ENCODE assay signal across 1 cellular context in genomic region chr7:28939844-28940243, GRCh38.
A peak's percentile ranks its signal among the peaks of the same experiment; 100 is the strongest.
TF ChIP-seq lines count a peak whose summit lies in the region.

No MANE protein-coding gene starts in this region.

TF ChIP-seq in HEK293, 187 proteins besides CTCF, POLR2A, EP300 and RAD21 (continued from another document and continues in another):
- peak; percentile 88 for TF ChIP-seq PRDM6 (tag by site-specific recombination; IDR thresholded peaks at IDR 0.05)
- TF ChIP-seq ZBTB6 (tag by site-specific recombination; IDR thresholded peaks at IDR 0.05), result no peak
- TF ChIP-seq ZSCAN18 (tag by site-specific recombination; IDR thresholded peaks at IDR 0.05), result no peak
- no peak for TF ChIP-seq ZNF488 (tag by site-specific recombination; IDR thresholded peaks at IDR 0.05)
- TF ChIP-seq GLI2 (tag by site-specific recombination; IDR thresholded peaks at IDR 0.05; ENCODE audit: borderline replicate concordance, low read depth), result peak; percentile 45; the same call in 1 of the 2 replicates
- no peak for TF ChIP-seq ZNF2 (tag by site-specific recombination; IDR thresholded peaks at IDR 0.05)
- TF ChIP-seq ZNF398 (tag by site-specific recombination; IDR thresholded peaks at IDR 0.05), result no peak
- no peak for TF ChIP-seq ZNF513 (tag by site-specific recombination; IDR thresholded peaks at IDR 0.05)
- TF ChIP-seq ZBTB44 (tag by site-specific recombination; IDR thresholded peaks at IDR 0.05), result peak; percentile 56; the same call in 1 of the 2 replicates
- no peak for TF ChIP-seq ELK4 (IDR thresholded peaks at IDR 0.05; ENCODE audit: borderline replicate concordance, low read depth, low read length)
- no peak for TF ChIP-seq ZNF155 (tag by site-specific recombination; IDR thresholded peaks at IDR 0.05)
- no peak for TF ChIP-seq KLF7 (tag by site-specific recombination; IDR thresholded peaks at IDR 0.05; ENCODE audit: borderline replicate concordance)
- TF ChIP-seq ZNF518A (tag by site-specific recombination; conservative IDR thresholded peaks at IDR 0.05; ENCODE audit: low read depth), result no peak
- TF ChIP-seq ZNF529 (tag by site-specific recombination; IDR thresholded peaks at IDR 0.05; ENCODE audit: insufficient replicate concordance), result no peak
- TF ChIP-seq AEBP2 (tag by site-specific recombination; IDR thresholded peaks at IDR 0.05; ENCODE audit: borderline replicate concordance), result no peak
- TF ChIP-seq ZFP37 (tag by site-specific recombination; IDR thresholded peaks at IDR 0.05), result no peak
- TF ChIP-seq ZNF148 (tag by site-specific recombination; IDR thresholded peaks at IDR 0.05; ENCODE audit: borderline replicate concordance), result no peak
- TF ChIP-seq PRDM4 (tag by site-specific recombination; IDR thresholded peaks at IDR 0.05), result peak; percentile 67
- no peak for TF ChIP-seq ZNF404 (tag by site-specific recombination; IDR thresholded peaks at IDR 0.05)
- TF ChIP-seq ZNF521 (tag by site-specific recombination; IDR thresholded peaks at IDR 0.05), result no peak
- no peak for TF ChIP-seq ZNF664 (tag by site-specific recombination; IDR thresholded peaks at IDR 0.05)
- TF ChIP-seq ZNF37A (tag by site-specific recombination; IDR thresholded peaks at IDR 0.05), result no peak
- 0 out of 2 replicates have a peak, but pooled peaks have one; percentile 56 for TF ChIP-seq ZNF391 (tag by site-specific recombination; IDR thresholded peaks at IDR 0.05; ENCODE audit: borderline replicate concordance, low read depth)
